Comparison of ENCODE assay signal across 8 cellular contexts in genomic region chr18:61894751-61895524, GRCh38. TPM values are rescaled to one million over a fixed set of nuclear protein-coding genes. Genes with fewer than 3 reads are reported as not detected.
A peak's percentile ranks its signal among the peaks of the same experiment; 100 is the strongest.
DNase-seq lines count a peak whose midpoint lies in the region; TF ChIP-seq lines count a peak whose summit lies in the region.

No MANE protein-coding gene starts in this region.

- H3K4me1 ChIP-seq in Caco-2 (no peaks in the 10 kb centered on the region), Peyer's patch (peaks cover 0 to 15% (median 3%) of the 10 kb centered on the region in 4 donors), esophagus squamous epithelium (peaks cover 8 to 71% (median 13%) of the 10 kb centered on the region in 3 donors), ovary (ENCODE audit: insufficient read depth) (no peaks in the 10 kb centered on the region)

- intact Hi-C loops in Caco-2 (cut with micrococcal nuclease; ENCODE audit: unreplicated experiment) (loop anchor here (5.0 kb wide), 1 partner anchor 183 kb away; no protein-coding TSS in a partner anchor), esophagus squamous epithelium (cut with DNase I) (no loop called here), ovary (cut with DNase I) (loop anchor here in 3 of 4 donors (2.0 to 10.0 kb wide), 7 partner anchors 70 to 313 kb away; no protein-coding TSS in a partner anchor)

- POLR2A ChIA-PET in Caco-2 (lab: Charles Lee), result no interaction called here

- H3K4me3 Mint-ChIP-seq in Caco-2 (ENCODE audit: unreplicated experiment), result peak overlapping the region; percentile 75

- H3K27ac Mint-ChIP-seq in Caco-2 (ENCODE audit: unreplicated experiment), result no peak overlapping the region

- DNase-seq in Caco-2, result no peak
- no peak for DNase-seq in Peyer's patch
- DNase-seq in esophagus squamous epithelium (lab: John Stamatoyannopoulos, UW), result no peak
- DNase-seq in ovary, result peak in 1 of 5 donors; percentile 40
- no peak for DNase-seq in pons (ENCODE audit: low spot score)
- no peak for DNase-seq in NOMO-1 treated with DMSO at 0.1 percent for 48 hours (lab: John Stamatoyannopoulos, UW; ENCODE audit: unreplicated experiment)
- DNase-seq in NCI-H526 treated with DMSO at 0.1 percent for 48 hours (lab: John Stamatoyannopoulos, UW), result no peak
- no peak for DNase-seq in medulla oblongata (ENCODE audit: extremely low spot score)

- H3K9me3 Mint-ChIP-seq in Caco-2 (ENCODE audit: unreplicated experiment), result no peaks in the 10 kb centered on the region

- TF ChIP-seq CTCF in Caco-2 (IDR thresholded peaks at IDR 0.05; ENCODE audit: insufficient read depth in 1 of 2, low read depth in 1 of 2, low read length in 1 of 2, severe bottlenecking in 1 of 2, unreplicated experiment in 1 of 2) (no peak), Peyer's patch (IDR thresholded peaks at IDR 0.05) (no peak), esophagus squamous epithelium (IDR thresholded peaks at IDR 0.05) (no peak), ovary (IDR thresholded peaks at IDR 0.05) (no peak)

- CTCF ChIA-PET in Caco-2 (lab: Charles Lee), result no interaction called here

- TF ChIP-seq POLR2A in Peyer's patch (IDR thresholded peaks at IDR 0.05) (no peak), esophagus squamous epithelium (IDR thresholded peaks at IDR 0.05) (no peak), ovary (IDR thresholded peaks at IDR 0.05) (no peak)

- H3K4me3 ChIP-seq in Caco-2 (ENCODE audit: low read depth, low read length) (peak overlapping the region; percentile 58), Peyer's patch (peak overlapping the region; percentile 68 to 99 (median 88)), esophagus squamous epithelium (peak overlapping the region; percentile 68 to 93 (median 88)), ovary (peak overlapping the region; percentile 96)

- H3K4me1 Mint-ChIP-seq in Caco-2 (ENCODE audit: low read depth, unreplicated experiment), result no peaks in the 10 kb centered on the region

- WGBS in esophagus squamous epithelium, 2 donors, result 23 to 36% methylated on average over 17 to 20 of the region's 28 CpGs
- WGBS in ovary, 3 donors, result 17 to 23% (median 18%) methylated on average over 27 to 28 of the region's 28 CpGs

- H3K27me3 Mint-ChIP-seq in Caco-2 (ENCODE audit: insufficient read depth, unreplicated experiment), result no peaks in the 10 kb centered on the region

- H3K36me3 ChIP-seq in Caco-2 (ENCODE audit: control insufficient read depth, insufficient read depth, low read length) (no peaks in the 10 kb centered on the region), Peyer's patch (peaks cover 0 to 6% (median 0%) of the 10 kb centered on the region in 3 donors), esophagus squamous epithelium (peaks cover 0 to 8% (median 0%) of the 10 kb centered on the region in 3 donors), ovary (no peaks in the 10 kb centered on the region)

- H3K9me3 ChIP-seq in Caco-2 (no peaks in the 10 kb centered on the region), Peyer's patch (no peaks in the 10 kb centered on the region), esophagus squamous epithelium (no peaks in the 10 kb centered on the region), ovary (no peaks in the 10 kb centered on the region)

- H3K36me3 Mint-ChIP-seq in Caco-2 (ENCODE audit: insufficient read depth, unreplicated experiment), result no peaks in the 10 kb centered on the region

- H3K27me3 ChIP-seq in Caco-2 (replicated peaks; ENCODE audit: control insufficient read depth, insufficient read depth, low read length), result no peaks in the 10 kb centered on the region
- no peaks in the 10 kb centered on the region for H3K27me3 ChIP-seq in Peyer's patch
- peaks cover 0 to 5% (median 0%) of the 10 kb centered on the region in 4 donors for H3K27me3 ChIP-seq in esophagus squamous epithelium
- no peaks in the 10 kb centered on the region for H3K27me3 ChIP-seq in ovary

- H3K27ac ChIP-seq in Peyer's patch, result peak overlapping the region; percentile 58 to 93 (median 86)
- peak overlapping the region; percentile 87 to 97 (median 92) for H3K27ac ChIP-seq in esophagus squamous epithelium
- H3K27ac ChIP-seq in ovary, result peak overlapping the region; percentile 56 to 66

- no peak for TF ChIP-seq EP300 in ovary (IDR thresholded peaks at IDR 0.05)

- BruUV-seq in Caco-2 (replicated peaks; lab: Mats Ljungman, UMichigan), result no TSS peak

RNA-seq across cellular contexts. Expression of gene RNF152, which starts 2.1 kb away (rescaled TPM):
- total RNA-seq in Caco-2 (2022) (2.1 and 2.4 TPM in 2 replicates), Peyer's patch (100 to 1,000 TPM in 2 of 4 donors, 10 to 100 TPM in 2; 17.3 to 185 (median 120) TPM), esophagus squamous epithelium (10 to 100 TPM in 2 of 4 donors, 1 to 10 TPM in 2; 6.8 to 23.1 (median 15.9) TPM), ovary (10 to 100 TPM in 3 of 7 donors, 1 to 10 TPM in 4; 4.2 to 31.6 (median 9.6) TPM)
- 1 to 10 TPM; 2.6 to 4.9 TPM for polyA plus RNA-seq in ovary
